Comparison of ENCODE assay signal across 8 cellular contexts in the genomic region with DNA sequence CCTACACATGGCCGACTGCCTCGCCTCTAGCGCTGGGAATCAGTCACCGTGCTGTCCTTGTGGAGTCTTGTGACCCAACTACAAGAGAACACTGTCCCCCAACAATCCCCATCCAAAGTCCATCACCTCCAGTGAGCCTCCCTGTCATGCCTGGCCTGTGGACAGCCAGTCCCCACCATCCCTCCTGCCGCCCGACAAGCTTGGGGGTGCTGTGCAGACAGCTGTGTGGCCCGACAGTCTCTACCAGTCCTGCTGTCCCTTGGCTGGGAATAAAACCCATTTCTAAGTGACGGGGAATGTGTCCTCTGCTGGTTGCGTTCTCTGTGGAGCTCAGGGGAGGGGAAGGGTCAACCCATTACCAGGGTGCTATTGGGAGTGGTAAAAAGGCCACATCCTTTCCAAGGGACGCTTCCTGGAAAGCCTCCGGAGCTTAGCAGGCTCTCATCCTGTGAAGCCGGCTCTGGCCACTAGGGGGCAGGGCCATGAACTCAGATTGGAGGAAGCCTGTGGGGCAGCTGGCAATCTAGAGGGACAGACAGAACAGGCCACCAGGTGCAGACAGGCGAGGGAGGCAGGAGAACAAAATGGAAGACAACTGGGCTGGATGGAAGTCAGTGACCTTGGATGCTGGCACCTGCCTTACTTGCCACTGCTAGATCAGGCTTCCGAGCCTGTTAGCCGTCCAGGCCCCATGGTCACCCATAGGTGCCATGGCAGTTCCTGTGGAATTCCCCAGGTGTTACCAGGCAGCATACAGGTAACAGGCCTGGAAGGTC. TPM values are rescaled to one million over a fixed set of nuclear protein-coding genes. Genes with fewer than 3 reads are reported as not detected.
DNase-seq lines count a peak whose midpoint lies in the region; ATAC-seq and TF ChIP-seq lines count a peak whose summit lies in the region.

No MANE protein-coding gene starts in this region.

- H3K9me3 Mint-ChIP-seq in activated CD4-positive, alpha-beta T cell treated with anti-CD3 and anti-CD28 coated beads for 36 hours (ENCODE audit: low read depth): no peaks in the 10 kb centered on the region

- peak; percentile 88 for ATAC-seq in activated CD4-positive, alpha-beta T cell treated with anti-CD3 and anti-CD28 coated beads for 36 hours

- DNase-seq in NCI-H1092 (lab: John Stamatoyannopoulos, UW): peak; percentile 2
- no peak for DNase-seq in NCI-H1092 treated with DMSO at 0.1 percent for 48 hours (lab: John Stamatoyannopoulos, UW)
- DNase-seq in HCEC 1CT: peak; percentile 58
- peak; percentile 60 for DNase-seq in NCI-H146 (lab: John Stamatoyannopoulos, UW)
- peak; percentile 87 for DNase-seq in activated CD4-positive, alpha-beta T cell treated with anti-CD3 and anti-CD28 coated beads for 36 hours
- DNase-seq in coronary artery (ENCODE audit: low spot score): no peak
- peak; percentile 69 to 75 for DNase-seq in lung microvascular endothelial cell (ENCODE audit: low read depth in 2 of 2)
- peak; percentile 58 to 76 for DNase-seq in stimulated activated CD8-positive, alpha-beta memory T cell treated with anti-CD3 and anti-CD28 coated beads, Interleukin-2, amount 100 ng/mL, for 48 hours (ENCODE audit: low read depth in 2 of 2)

- H3K4me1 Mint-ChIP-seq in activated CD4-positive, alpha-beta T cell treated with anti-CD3 and anti-CD28 coated beads for 36 hours: peaks cover 4% of the 10 kb centered on the region

- POLR2A ChIA-PET in activated CD4-positive, alpha-beta T cell treated with anti-CD3 and anti-CD28 coated beads for 36 hours (lab: Charles Lee): interaction anchor here (0.6 kb wide), 1 partner anchor 18 kb away, joined by 6 read pairs; no protein-coding TSS in a partner anchor

- peak; percentile 59 for TF ChIP-seq CTCF in coronary artery (IDR thresholded peaks at IDR 0.05)

- H3K4me3 Mint-ChIP-seq in activated CD4-positive, alpha-beta T cell treated with anti-CD3 and anti-CD28 coated beads for 36 hours: no peak overlapping the region

- CTCF ChIA-PET in activated CD4-positive, alpha-beta T cell treated with anti-CD3 and anti-CD28 coated beads for 36 hours (lab: Charles Lee): interaction anchor here (0.6 to 2.2 kb wide), 18 partner anchors 9 to 1523 kb away, joined by 3 to 26 read pairs (median 3); no protein-coding TSS in a partner anchor

- H3K36me3 Mint-ChIP-seq in activated CD4-positive, alpha-beta T cell treated with anti-CD3 and anti-CD28 coated beads for 36 hours (ENCODE audit: low read depth): no peaks in the 10 kb centered on the region

- H3K27ac Mint-ChIP-seq in activated CD4-positive, alpha-beta T cell treated with anti-CD3 and anti-CD28 coated beads for 36 hours: no peak overlapping the region

- intact Hi-C loops in activated CD4-positive, alpha-beta T cell treated with anti-CD3 and anti-CD28 coated beads for 36 hours (cut with DNase I, micrococcal nuclease): no loop called here

- no peak overlapping the region for H3K27ac ChIP-seq in coronary artery

- no peaks in the 10 kb centered on the region for H3K27me3 Mint-ChIP-seq in activated CD4-positive, alpha-beta T cell treated with anti-CD3 and anti-CD28 coated beads for 36 hours

- H3K4me3 ChIP-seq in coronary artery: no peak overlapping the region

RNA-seq across cellular contexts. Expression of gene BLTP3B, which starts 12.0 kb away (rescaled TPM):
- total RNA-seq in activated CD4-positive, alpha-beta T cell treated with anti-CD3 and anti-CD28 coated beads for 36 hours: 10 to 100 TPM; 39.5 to 48.7 TPM
- 8.3 and 10.5 TPM in 2 replicates for total RNA-seq in lung microvascular endothelial cell

RNA-seq across cellular contexts. Expression of gene ACTR6, which starts 46.0 kb away (rescaled TPM):
- 10 to 100 TPM; 21.6 to 37.3 TPM for total RNA-seq in activated CD4-positive, alpha-beta T cell treated with anti-CD3 and anti-CD28 coated beads for 36 hours
- 6.5 and 7.9 TPM in 2 replicates for total RNA-seq in lung microvascular endothelial cell

Comparison
In these comparisons a context has a peak if more than half of its experiments do, and no peak if none do; other contexts are left out.
1. DNase-seq: peak in NCI-H1092 (single experiment), HCEC 1CT (single experiment), NCI-H146 (single experiment), activated CD4-positive, alpha-beta T cell treated with anti-CD3 and anti-CD28 coated beads for 36 hours (single experiment), lung microvascular endothelial cell (2 of 2) and stimulated activated CD8-positive, alpha-beta memory T cell treated with anti-CD3 and anti-CD28 coated beads, Interleukin-2, amount 100 ng/mL, for 48 hours (2 of 2); none in NCI-H1092 treated with DMSO at 0.1 percent for 48 hours (single experiment) and coronary artery (single experiment).